Comparison of ENCODE assay signal across 1 cellular context in the genomic region with DNA sequence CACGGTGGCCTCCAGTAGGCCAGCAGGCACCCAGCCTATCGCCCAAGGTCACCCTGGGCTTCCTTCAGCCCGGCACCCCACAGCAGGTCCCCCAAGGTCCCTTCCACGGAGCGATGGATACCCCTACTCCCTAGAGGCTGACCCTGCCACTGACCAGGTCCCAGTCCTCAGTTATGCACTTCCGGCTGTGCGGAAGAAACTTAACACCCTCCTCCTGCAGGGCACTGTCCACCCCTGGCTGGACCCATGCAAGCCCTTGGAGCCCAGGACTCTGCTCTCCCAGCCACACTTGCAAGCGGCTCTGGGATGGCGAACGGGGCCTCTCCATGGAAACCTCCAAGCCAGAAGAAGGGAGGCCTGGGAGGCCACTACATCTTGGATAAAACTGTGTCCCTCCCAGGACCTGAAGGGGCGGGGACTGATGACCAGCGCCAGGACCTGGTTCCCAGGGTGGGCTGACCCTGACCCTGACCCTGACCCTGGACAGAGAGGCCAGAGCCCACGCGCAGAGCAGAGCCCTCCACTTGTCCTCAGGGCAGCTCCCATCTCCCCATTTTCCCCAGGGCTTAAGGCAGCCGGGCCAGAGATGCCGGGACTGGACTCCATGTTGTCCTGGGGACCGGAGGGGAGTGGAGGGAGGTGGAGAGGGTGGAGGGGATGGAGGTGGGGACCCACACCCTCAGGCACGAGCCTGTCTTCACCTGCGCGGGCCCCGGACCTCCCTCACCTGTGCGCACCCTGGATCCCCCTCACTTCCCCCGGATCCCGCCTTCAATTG.
TF ChIP-seq lines count a peak whose summit lies in the region.

No MANE protein-coding gene starts in this region.

TF ChIP-seq in H1, 55 proteins besides CTCF, POLR2A, EP300 and RAD21:
- TF ChIP-seq ZNF274 (IDR thresholded peaks at IDR 0.05; ENCODE audit: borderline replicate concordance, extremely low read depth, low read length) = no peak
- no peak for TF ChIP-seq EZH2 (IDR thresholded peaks at IDR 0.05; ENCODE audit: low read depth, low read length, severe bottlenecking)
